ENCODE assay signal across 26 cellular contexts in genomic region chr11:10528121-10528520, GRCh38. TPM values are rescaled to one million over a fixed set of nuclear protein-coding genes. Genes with fewer than 3 reads are reported as not detected.
DNase-seq lines count a peak whose midpoint lies in the region; ATAC-seq and TF ChIP-seq lines count a peak whose summit lies in the region.
"Had no signal": no experiment of that assay in that cellular context is flagged by ENCODE, and none has a peak within 500 bp of the region (broad histone marks: within the 10 kb centered on the region; RNA-seq: fewer than 3 reads in every experiment).

No MANE protein-coding gene starts in this region.

- ATAC-seq in HCT116 (no peak), GM21786 (IDR thresholded peaks at IDR 0.05; ENCODE audit: unreplicated experiment) (no peak)
- ATAC-seq: lower lobe of right lung, right lobe of liver had no signal

- no peak overlapping the region for H3K4me3 Mint-ChIP-seq in chondrocyte (ENCODE audit: unreplicated experiment)
- H3K4me3 Mint-ChIP-seq in activated CD4-positive, alpha-beta memory T cell treated with anti-CD3 and anti-CD28 coated beads, Interleukin-2, amount 10 ng/mL, durations not matched to agents 7 days and 5 days = no peak overlapping the region
- H3K4me3 Mint-ChIP-seq: activated naive CD4-positive, alpha-beta T cell treated with anti-CD3 and anti-CD28 coated beads for 36 hours; activated T-cell treated with anti-CD3 and anti-CD28 coated beads, Interleukin-2, amount 50 U/mL, for 4 hours; dendritic cell treated with granulocyte-macrophage colony-stimulating factor and Interleukin-4, amounts not matched to agents 40 ng/mL and 50 ng/mL, for 4 days; T-helper 1 cell treated with Interleukin-12 subunit alpha and Interleukin-12 subunit beta and Interleukin-4 antibody, amounts not matched to agents 30 μg/mL and 1 μg/mL, for 36 hours had no signal

- no peak for TF ChIP-seq RAD21 in HCT116 (IDR thresholded peaks at IDR 0.05; ENCODE audit: low read depth)

- no peak for TF ChIP-seq POLR2A in HCT116 (IDR thresholded peaks at IDR 0.05; ENCODE audit: borderline replicate concordance, extremely low read depth, insufficient read depth, insufficient read length)

- H4K20me1 ChIP-seq in HCT116 (ENCODE audit: insufficient read depth) = no peaks in the 10 kb centered on the region

- RAD21 ChIA-PET in HCT116 (lab: Charles Lee; ENCODE audit: low non-redundant PET in 1 of 2, low total read pairs in 2 of 2, uncharacterized antibody in 2 of 2, unreplicated experiment in 2 of 2) = no interaction called here

- H3K9me2 ChIP-seq in HCT116 (ENCODE audit: insufficient read depth) = no peaks in the 10 kb centered on the region

- H3K9me3 Mint-ChIP-seq in chondrocyte (ENCODE audit: low read depth) = no peaks in the 10 kb centered on the region
- H3K9me3 Mint-ChIP-seq in activated CD4-positive, alpha-beta memory T cell treated with anti-CD3 and anti-CD28 coated beads, Interleukin-2, amount 10 ng/mL, durations not matched to agents 7 days and 5 days = no peaks in the 10 kb centered on the region
- H3K9me3 Mint-ChIP-seq: activated CD8-positive, alpha-beta T cell treated with anti-CD3 and anti-CD28 coated beads for 36 hours; activated naive CD4-positive, alpha-beta T cell treated with anti-CD3 and anti-CD28 coated beads for 36 hours; activated T-cell treated with anti-CD3 and anti-CD28 coated beads, Interleukin-2, amount 50 U/mL, for 4 hours; dendritic cell treated with granulocyte-macrophage colony-stimulating factor and Interleukin-4, amounts not matched to agents 40 ng/mL and 50 ng/mL, for 4 days; T-helper 1 cell treated with Interleukin-12 subunit alpha and Interleukin-12 subunit beta and Interleukin-4 antibody, amounts not matched to agents 30 μg/mL and 1 μg/mL, for 36 hours had no signal

- H3K79me2 ChIP-seq in HCT116 (ENCODE audit: insufficient read depth, low read length) = peaks cover 76% of the 10 kb centered on the region

- peak overlapping the region; percentile 77 for H3K4me2 ChIP-seq in HCT116 (ENCODE audit: low read length)

- CTCF ChIA-PET in HCT116 (lab: Charles Lee) = interaction anchor here (1.7 kb wide), 1 partner anchor 13 kb away, joined by 9 read pairs; the partner anchor contains the start of gene RNF141
- CTCF ChIA-PET in activated CD4-positive, alpha-beta memory T cell treated with anti-CD3 and anti-CD28 coated beads, Interleukin-2, amount 10 ng/mL, durations not matched to agents 7 days and 5 days (lab: Charles Lee) = interaction anchor here (1.0 to 1.3 kb wide), 2 partner anchors 12 to 125 kb away, joined by 3 to 6 read pairs; partner anchors contain the start of gene RNF141

- peaks cover 50 to 85% of the 10 kb centered on the region in 2 experiments for H3K4me1 ChIP-seq in HCT116 (ENCODE audit: control insufficient read depth in 1 of 2, insufficient read depth in 2 of 2, low read length in 2 of 2)
- H3K4me1 ChIP-seq: BE2C, right lobe of liver, SJCRH30 had no signal

- DNase-seq in HCT116 (ENCODE audit: low read depth, low spot score) (no peak), chondrocyte (ENCODE audit: low spot score) (no peak), iris pigment epithelial cell (ENCODE audit: low read depth) (peak; percentile 50), superior temporal gyrus (ENCODE audit: extremely low spot score) (peak; percentile 36), NCI-H187 (lab: John Stamatoyannopoulos, UW) (no peak), NCI-H2029 treated with DMSO at 0.1 percent for 48 hours (lab: John Stamatoyannopoulos, UW) (no peak)
- DNase-seq in activated CD4-positive, alpha-beta memory T cell treated with anti-CD3 and anti-CD28 coated beads, Interleukin-2, amount 10 ng/mL, durations not matched to agents 7 days and 5 days = no peak
- DNase-seq: activated CD8-positive, alpha-beta T cell treated with anti-CD3 and anti-CD28 coated beads for 36 hours; activated naive CD4-positive, alpha-beta T cell treated with anti-CD3 and anti-CD28 coated beads for 36 hours; activated T-cell treated with anti-CD3 and anti-CD28 coated beads, Interleukin-2, amount 50 U/mL, for 4 hours; BE2C; Kasumi-1; lower lobe of right lung; NCI-H2171; NCI-H748 treated with DMSO at 0.1 percent for 48 hours; pancreas; PC-3; right lobe of liver; SJCRH30; stimulated activated naive CD4-positive, alpha-beta T cell treated with Interleukin-2 at 50 U/mL for 16 hours; trophoblast cell had no signal

- peaks cover 11 to 63% of the 10 kb centered on the region in 2 experiments for H3K36me3 ChIP-seq in HCT116 (ENCODE audit: control insufficient read depth in 1 of 2, insufficient read depth in 2 of 2, low read length in 2 of 2)
- H3K36me3 ChIP-seq: BE2C had no signal

- H3K27ac Mint-ChIP-seq in chondrocyte (ENCODE audit: unreplicated experiment) = peak overlapping the region; percentile 10
- no peak overlapping the region for H3K27ac Mint-ChIP-seq in activated CD4-positive, alpha-beta memory T cell treated with anti-CD3 and anti-CD28 coated beads, Interleukin-2, amount 10 ng/mL, durations not matched to agents 7 days and 5 days
- H3K27ac Mint-ChIP-seq: dendritic cell treated with granulocyte-macrophage colony-stimulating factor and Interleukin-4, amounts not matched to agents 40 ng/mL and 50 ng/mL, for 4 days; T-helper 1 cell treated with Interleukin-12 subunit alpha and Interleukin-12 subunit beta and Interleukin-4 antibody, amounts not matched to agents 30 μg/mL and 1 μg/mL, for 36 hours had no signal

- no peak overlapping the region for H2AFZ ChIP-seq in HCT116 (ENCODE audit: low read depth, low read length, poor library complexity, severe bottlenecking)

- intact Hi-C loops in HCT116 (cut with micrococcal nuclease) = loop anchor here (5.0 kb wide), 1 partner anchor 209 kb away; no protein-coding TSS in a partner anchor

- no peaks in the 10 kb centered on the region for H3K9me3 ChIP-seq in HCT116 (ENCODE audit: control insufficient read depth in 1 of 2, insufficient read depth in 1 of 2, low read depth in 1 of 2, low read length in 2 of 2)
- H3K9me3 ChIP-seq: BE2C, lower lobe of right lung, pancreas, right lobe of liver, SJCRH30 had no signal

- H3K27me3 ChIP-seq in HCT116 (ENCODE audit: insufficient read depth, low read length) = no peaks in the 10 kb centered on the region
- H3K27me3 ChIP-seq: BE2C, pancreas, right lobe of liver, SJCRH30 had no signal

- peaks cover 21% of the 10 kb centered on the region for H3K36me3 Mint-ChIP-seq in chondrocyte (ENCODE audit: low read depth)
- H3K36me3 Mint-ChIP-seq in activated CD4-positive, alpha-beta memory T cell treated with anti-CD3 and anti-CD28 coated beads, Interleukin-2, amount 10 ng/mL, durations not matched to agents 7 days and 5 days (ENCODE audit: low read depth) = peaks cover 32% of the 10 kb centered on the region

- H3K9ac ChIP-seq in HCT116 (ENCODE audit: low read length) = peak overlapping the region; percentile 45

- POLR2A ChIA-PET in HCT116 (lab: Charles Lee) = interaction anchor here (2.6 kb wide), 1 partner anchor 13 kb away, joined by 15 read pairs; the partner anchor contains the start of gene RNF141
- POLR2A ChIA-PET in activated CD4-positive, alpha-beta memory T cell treated with anti-CD3 and anti-CD28 coated beads, Interleukin-2, amount 10 ng/mL, durations not matched to agents 7 days and 5 days (lab: Charles Lee) = no interaction called here

- H3K4me1 Mint-ChIP-seq in chondrocyte (ENCODE audit: low read depth) = peaks cover 54% of the 10 kb centered on the region
- peaks cover 15% of the 10 kb centered on the region for H3K4me1 Mint-ChIP-seq in activated CD4-positive, alpha-beta memory T cell treated with anti-CD3 and anti-CD28 coated beads, Interleukin-2, amount 10 ng/mL, durations not matched to agents 7 days and 5 days

- no TSS peak for BruUV-seq in HCT116 (replicated peaks; lab: Mats Ljungman, UMichigan)

- no peaks in the 10 kb centered on the region for H3K27me3 Mint-ChIP-seq in chondrocyte (ENCODE audit: low read depth)
- no peaks in the 10 kb centered on the region for H3K27me3 Mint-ChIP-seq in activated CD4-positive, alpha-beta memory T cell treated with anti-CD3 and anti-CD28 coated beads, Interleukin-2, amount 10 ng/mL, durations not matched to agents 7 days and 5 days
- H3K27me3 Mint-ChIP-seq: activated CD8-positive, alpha-beta T cell treated with anti-CD3 and anti-CD28 coated beads for 36 hours; dendritic cell treated with granulocyte-macrophage colony-stimulating factor and Interleukin-4, amounts not matched to agents 40 ng/mL and 50 ng/mL, for 4 days had no signal

- H3K4me3 ChIP-seq in HCT116 (replicated peaks in 1 of 2; ENCODE audit: low read depth in 1 of 2, low read length in 2 of 2) = no peak overlapping the region
- H3K4me3 ChIP-seq: lower lobe of right lung, pancreas, right lobe of liver, SJCRH30 had no signal

- TF ChIP-seq CTCF in HCT116 (IDR thresholded peaks at IDR 0.05 in 2 of 3, conservative IDR thresholded peaks at IDR 0.05 in 1 of 3; ENCODE audit: borderline replicate concordance in 1 of 3, insufficient read depth in 1 of 3, low read depth in 2 of 3, low read length in 2 of 3) (no peak), chondrocyte (IDR thresholded peaks at IDR 0.05) (no peak)

- H3K27ac ChIP-seq in HCT116 (ENCODE audit: low read depth, low read length) = peak overlapping the region; percentile 90; the same call in 1 of the 2 replicates
- H3K27ac ChIP-seq: lower lobe of right lung, pancreas, right lobe of liver, SJCRH30 had no signal

TF ChIP-seq in HCT116, 20 proteins besides CTCF, POLR2A, EP300 and RAD21:
- TF ChIP-seq POLR2AphosphoS5 (IDR thresholded peaks at IDR 0.05; ENCODE audit: low read depth, low read length) (no peak), ELF1 (IDR thresholded peaks at IDR 0.05; ENCODE audit: borderline replicate concordance, low read depth) (no peak), SRF (IDR thresholded peaks at IDR 0.05; ENCODE audit: low read depth) (no peak), SIN3A (IDR thresholded peaks at IDR 0.05; ENCODE audit: low read depth) (no peak), CBX3 (IDR thresholded peaks at IDR 0.05; ENCODE audit: low read depth) (no peak)

RNA-seq across cellular contexts. Expression of gene RNF141, which starts 12.9 kb away (rescaled TPM):
- 133 TPM for total RNA-seq in HCT116 (2021; ENCODE audit: unreplicated experiment)
- 44.4 and 49.4 TPM in 2 replicates for polyA plus RNA-seq in HCT116 (2012)
- total RNA-seq in chondrocyte = 18.9 to 35.9 TPM (median 30.4 TPM) in 3 replicates
- 10 to 100 TPM; 12.2 to 12.3 TPM for total RNA-seq in activated CD4-positive, alpha-beta memory T cell treated with anti-CD3 and anti-CD28 coated beads, Interleukin-2, amount 10 ng/mL, durations not matched to agents 7 days and 5 days

RNA-seq across cellular contexts. Expression of gene LYVE1, which starts 40.3 kb away (rescaled TPM):
- 0.34 TPM for total RNA-seq in HCT116 (2021; ENCODE audit: unreplicated experiment)
- not detected in 2 replicates for polyA plus RNA-seq in HCT116 (2012)
- total RNA-seq in chondrocyte = 1.2 to 5.2 TPM (median 3.5 TPM) in 3 replicates
- not detected for total RNA-seq in activated CD4-positive, alpha-beta memory T cell treated with anti-CD3 and anti-CD28 coated beads, Interleukin-2, amount 10 ng/mL, durations not matched to agents 7 days and 5 days
- total RNA-seq: activated CD8-positive, alpha-beta T cell treated with anti-CD3 and anti-CD28 coated beads for 36 hours; activated naive CD4-positive, alpha-beta T cell treated with anti-CD3 and anti-CD28 coated beads for 36 hours; G401; H4; PC-3; SJCRH30 had no signal

Comparison
In these comparisons a context has a peak if more than half of its experiments do, and no peak if none do; other contexts are left out.
1. DNase-seq: peak in iris pigment epithelial cell (single experiment) and superior temporal gyrus (single experiment); none in HCT116 (single experiment), chondrocyte (single experiment), activated CD4-positive, alpha-beta memory T cell treated with anti-CD3 and anti-CD28 coated beads, Interleukin-2, amount 10 ng/mL, durations not matched to agents 7 days and 5 days (single experiment), NCI-H187 (0 of 2) and NCI-H2029 treated with DMSO at 0.1 percent for 48 hours (single experiment).